Comparison of ENCODE assay signal across 1 cellular context in the genomic region with DNA sequence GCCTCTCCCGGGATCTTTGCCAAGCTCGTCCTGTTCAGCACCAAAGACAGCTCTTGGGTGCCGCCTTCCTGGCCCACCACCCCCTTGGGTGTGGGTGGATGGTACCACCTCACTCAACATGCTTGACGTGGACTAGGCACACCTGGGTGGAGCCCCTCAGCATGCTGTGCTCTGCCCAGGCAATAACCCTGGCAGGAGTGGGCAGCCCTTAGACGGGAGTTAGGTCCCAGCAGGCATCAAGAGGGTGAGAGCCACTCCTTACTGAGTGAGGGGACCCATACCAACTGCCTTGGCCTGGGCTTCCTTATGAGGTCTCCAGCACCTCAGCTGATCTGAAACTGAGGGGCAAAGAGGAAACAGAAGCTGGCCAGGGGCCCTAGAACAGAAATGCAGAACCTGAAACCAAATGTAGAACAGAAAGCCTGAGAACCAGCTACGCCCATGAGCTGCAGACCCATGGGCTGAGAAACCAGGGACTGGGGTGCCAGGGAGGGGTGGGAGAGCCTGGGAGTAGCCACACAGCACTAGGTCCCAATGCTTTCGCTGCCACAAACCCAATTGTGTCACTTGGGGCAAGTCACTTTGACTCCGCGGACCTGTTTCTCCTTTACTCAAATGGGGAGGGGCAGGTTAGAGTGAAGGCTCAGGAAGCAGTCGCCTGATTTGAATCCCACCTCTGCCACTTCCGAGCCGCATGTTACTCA.
TF ChIP-seq lines count a peak whose summit lies in the region.

No MANE protein-coding gene starts in this region.

TF ChIP-seq in HEK293, 187 proteins besides CTCF, POLR2A, EP300 and RAD21 (continued from another document):
- TF ChIP-seq, protein P1, sequence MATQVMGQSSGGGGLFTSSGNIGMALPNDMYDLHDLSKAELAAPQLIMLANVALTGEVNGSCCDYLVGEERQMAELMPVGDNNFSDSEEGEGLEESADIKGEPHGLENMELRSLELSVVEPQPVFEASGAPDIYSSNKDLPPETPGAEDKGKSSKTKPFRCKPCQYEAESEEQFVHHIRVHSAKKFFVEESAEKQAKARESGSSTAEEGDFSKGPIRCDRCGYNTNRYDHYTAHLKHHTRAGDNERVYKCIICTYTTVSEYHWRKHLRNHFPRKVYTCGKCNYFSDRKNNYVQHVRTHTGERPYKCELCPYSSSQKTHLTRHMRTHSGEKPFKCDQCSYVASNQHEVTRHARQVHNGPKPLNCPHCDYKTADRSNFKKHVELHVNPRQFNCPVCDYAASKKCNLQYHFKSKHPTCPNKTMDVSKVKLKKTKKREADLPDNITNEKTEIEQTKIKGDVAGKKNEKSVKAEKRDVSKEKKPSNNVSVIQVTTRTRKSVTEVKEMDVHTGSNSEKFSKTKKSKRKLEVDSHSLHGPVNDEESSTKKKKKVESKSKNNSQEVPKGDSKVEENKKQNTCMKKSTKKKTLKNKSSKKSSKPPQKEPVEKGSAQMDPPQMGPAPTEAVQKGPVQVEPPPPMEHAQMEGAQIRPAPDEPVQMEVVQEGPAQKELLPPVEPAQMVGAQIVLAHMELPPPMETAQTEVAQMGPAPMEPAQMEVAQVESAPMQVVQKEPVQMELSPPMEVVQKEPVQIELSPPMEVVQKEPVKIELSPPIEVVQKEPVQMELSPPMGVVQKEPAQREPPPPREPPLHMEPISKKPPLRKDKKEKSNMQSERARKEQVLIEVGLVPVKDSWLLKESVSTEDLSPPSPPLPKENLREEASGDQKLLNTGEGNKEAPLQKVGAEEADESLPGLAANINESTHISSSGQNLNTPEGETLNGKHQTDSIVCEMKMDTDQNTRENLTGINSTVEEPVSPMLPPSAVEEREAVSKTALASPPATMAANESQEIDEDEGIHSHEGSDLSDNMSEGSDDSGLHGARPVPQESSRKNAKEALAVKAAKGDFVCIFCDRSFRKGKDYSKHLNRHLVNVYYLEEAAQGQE (tag by site-specific recombination; IDR thresholded peaks at IDR 0.05), result peak; percentile 93
- TF ChIP-seq ZNF561 (tag by site-specific recombination; IDR thresholded peaks at IDR 0.05; ENCODE audit: borderline replicate concordance) (no peak), ZNF677 (tag by site-specific recombination; IDR thresholded peaks at IDR 0.05) (no peak), ZNF707 (tag by site-specific recombination; IDR thresholded peaks at IDR 0.05) (no peak), ZNF776 (tag by site-specific recombination; IDR thresholded peaks at IDR 0.05; ENCODE audit: borderline replicate concordance) (no peak), KLF1 (tag by site-specific recombination; IDR thresholded peaks at IDR 0.05) (peak; percentile 74), ZNF629 (tag by site-specific recombination; IDR thresholded peaks at IDR 0.05) (no peak)
- TF ChIP-seq, protein P2, sequence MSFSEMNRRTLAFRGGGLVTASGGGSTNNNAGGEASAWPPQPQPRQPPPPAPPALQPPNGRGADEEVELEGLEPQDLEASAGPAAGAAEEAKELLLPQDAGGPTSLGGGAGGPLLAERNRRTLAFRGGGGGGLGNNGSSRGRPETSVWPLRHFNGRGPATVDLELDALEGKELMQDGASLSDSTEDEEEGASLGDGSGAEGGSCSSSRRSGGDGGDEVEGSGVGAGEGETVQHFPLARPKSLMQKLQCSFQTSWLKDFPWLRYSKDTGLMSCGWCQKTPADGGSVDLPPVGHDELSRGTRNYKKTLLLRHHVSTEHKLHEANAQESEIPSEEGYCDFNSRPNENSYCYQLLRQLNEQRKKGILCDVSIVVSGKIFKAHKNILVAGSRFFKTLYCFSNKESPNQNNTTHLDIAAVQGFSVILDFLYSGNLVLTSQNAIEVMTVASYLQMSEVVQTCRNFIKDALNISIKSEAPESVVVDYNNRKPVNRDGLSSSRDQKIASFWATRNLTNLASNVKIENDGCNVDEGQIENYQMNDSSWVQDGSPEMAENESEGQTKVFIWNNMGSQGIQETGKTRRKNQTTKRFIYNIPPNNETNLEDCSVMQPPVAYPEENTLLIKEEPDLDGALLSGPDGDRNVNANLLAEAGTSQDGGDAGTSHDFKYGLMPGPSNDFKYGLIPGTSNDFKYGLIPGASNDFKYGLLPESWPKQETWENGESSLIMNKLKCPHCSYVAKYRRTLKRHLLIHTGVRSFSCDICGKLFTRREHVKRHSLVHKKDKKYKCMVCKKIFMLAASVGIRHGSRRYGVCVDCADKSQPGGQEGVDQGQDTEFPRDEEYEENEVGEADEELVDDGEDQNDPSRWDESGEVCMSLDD (tag by site-specific recombination; IDR thresholded peaks at IDR 0.05), result no peak
